Comparison of ENCODE assay signal across 35 cellular contexts in genomic region chr6:1266686-1267056, GRCh38. TPM values are rescaled to one million over a fixed set of nuclear protein-coding genes. Genes with fewer than 3 reads are reported as not detected.
"Had no signal": no experiment of that assay in that cellular context is flagged by ENCODE, and none has a peak within 500 bp of the region (broad histone marks: within the 10 kb centered on the region; RNA-seq: fewer than 3 reads in every experiment).

No MANE protein-coding gene starts in this region.

- H3K4me1 ChIP-seq: adrenal gland, body of pancreas had no signal

- H3K4me3 ChIP-seq: adrenal gland, body of pancreas had no signal

- H3K27ac ChIP-seq: adrenal gland, body of pancreas, RWPE1, VCaP had no signal

- H3K9me3 ChIP-seq: adrenal gland, body of pancreas had no signal

- DNase-seq: activated B cell treated with CpG ODN at 0.5 μM for 24 hours; activated CD4-positive, alpha-beta memory T cell treated with anti-CD3 and anti-CD28 coated beads for 36 hours; activated CD4-positive, alpha-beta T cell treated with anti-CD3 and anti-CD28 coated beads for 4 hours; activated CD4-positive, alpha-beta T cell treated with anti-CD3 and anti-CD28 coated beads, Interleukin-2, amount 50 U/mL, for 1 hour; activated CD4-positive, CD25-positive, alpha-beta regulatory T cell treated with anti-CD3 and anti-CD28 coated beads, Interleukin-2, amount 50 U/mL, for 72 hours; activated CD8-positive, alpha-beta memory T cell treated with anti-CD3 and anti-CD28 coated beads, Interleukin-2, amount 50 U/mL, for 4 hours; activated gamma-delta T cell treated with Interleukin-2 at 50 U/mL for 16 hours; activated naive CD4-positive, alpha-beta T cell treated with anti-CD3 and anti-CD28 coated beads for 36 hours; activated T-cell treated with anti-CD3 and anti-CD28 coated beads for 4 hours; activated T-cell treated with anti-CD3 and anti-CD28 coated beads, Interleukin-2, amount 50 U/mL, for 4 hours; adrenal gland; body of pancreas; caudate nucleus; cerebellar nuclear complex; NCI-H1105; NCI-H1417 treated with DMSO at 0.1 percent for 48 hours; NCI-H1694; NCI-H1930; NCI-H2081 treated with DMSO at 0.1 percent for 48 hours; NCI-H226; NCI-H446 treated with DMSO at 0.1 percent for 48 hours; NCI-H524; Right ventricle myocardium superior; SW 1271; T-helper 1 cell; T-helper 2 cell; T-helper 9 cell had no signal

- H3K27me3 ChIP-seq: body of pancreas had no signal

- H3K36me3 ChIP-seq: adrenal gland had no signal

- ATAC-seq: activated naive CD4-positive, alpha-beta T cell treated with anti-CD3 and anti-CD28 coated beads, Interleukin-2, amount 50 U/mL, for 72 hours; activated T-cell treated with anti-CD3 and anti-CD28 coated beads, Interleukin-2, amount 50 U/mL, for 4 hours; body of pancreas had no signal

- FAIRE-seq: astrocyte, bronchial epithelial cell, RCC 7860 had no signal

RNA-seq across cellular contexts. Expression of gene FOXQ1, which starts 45.2 kb away (rescaled TPM):
- total RNA-seq: activated B cell treated with CpG ODN at 0.5 μM for 24 hours; activated CD4-positive, alpha-beta memory T cell treated with anti-CD3 and anti-CD28 coated beads for 36 hours; activated naive CD4-positive, alpha-beta T cell treated with anti-CD3 and anti-CD28 coated beads for 36 hours; activated naive CD4-positive, alpha-beta T cell treated with anti-CD3 and anti-CD28 coated beads, Interleukin-2, amount 50 U/mL, for 72 hours; activated T-cell treated with anti-CD3 and anti-CD28 coated beads, Interleukin-2, amount 50 U/mL, for 4 hours; activated T-helper 1 cell treated with anti-CD3 and anti-CD28 coated beads, Interleukin-12 subunit alpha, Interleukin-12 subunit beta, Interleukin-2, Interleukin-4 antibody, amounts not matched to agents 30 ng/mL and 10 ng/mL and 1 ng/mL, durations not matched to agents 14 hours and 24 hours and 36 hours; M059J; Right ventricle myocardium superior had no signal
